Comparison of ENCODE assay signal across 8 cellular contexts in the genomic region with DNA sequence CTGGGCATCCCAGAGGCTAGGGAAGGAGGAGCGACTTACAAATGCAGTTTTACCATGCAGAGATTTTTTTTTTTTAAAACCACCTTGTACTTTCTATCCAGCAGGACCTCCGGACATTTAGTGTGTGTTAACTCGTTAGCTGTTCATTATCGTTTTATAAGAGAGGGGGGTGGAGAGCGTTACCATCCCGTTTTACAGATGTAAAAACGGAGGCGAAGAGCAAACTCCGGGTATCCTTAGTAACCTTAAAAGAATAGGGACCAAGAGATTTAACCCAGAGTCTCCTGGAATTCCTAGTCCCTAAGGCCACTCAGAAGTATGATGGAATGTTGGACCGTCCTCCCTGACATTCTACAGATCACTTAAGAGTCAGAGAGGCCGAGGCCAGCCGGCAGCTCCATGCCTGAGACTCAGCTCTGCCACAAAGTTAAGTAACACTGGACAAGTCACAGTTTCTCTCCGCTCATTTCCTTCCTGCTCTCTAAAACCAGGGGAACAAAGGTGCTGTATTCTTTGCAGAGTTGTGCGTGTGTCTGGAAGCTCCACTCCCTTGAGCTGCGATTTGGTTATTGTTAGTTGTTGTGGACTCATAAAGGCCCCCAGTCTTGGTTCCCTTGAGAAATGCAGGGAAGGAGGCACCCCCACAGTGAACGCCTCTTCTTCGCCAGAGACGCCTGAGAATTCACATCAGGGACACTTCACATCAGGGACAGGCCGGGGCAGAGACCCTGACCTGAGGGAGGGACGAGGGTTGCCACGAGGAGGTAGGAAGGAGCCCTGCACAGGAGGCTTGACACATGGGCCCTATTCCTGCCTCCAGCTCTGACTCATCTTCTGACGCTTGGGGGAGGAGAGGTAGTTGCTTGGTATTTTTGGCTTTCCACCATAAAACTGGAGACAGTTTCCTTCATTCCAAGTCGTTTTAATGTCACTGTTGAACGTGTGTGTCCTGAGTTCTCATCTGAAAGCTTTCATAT. TPM values are rescaled to one million over a fixed set of nuclear protein-coding genes. Genes with fewer than 3 reads are reported as not detected.
A peak's percentile ranks its signal among the peaks of the same experiment; 100 is the strongest.
DNase-seq lines count a peak whose midpoint lies in the region; ATAC-seq, FAIRE-seq and TF ChIP-seq lines count a peak whose summit lies in the region.

No MANE protein-coding gene starts in this region.

- peak overlapping the region; percentile 79 for H3K9ac ChIP-seq in HepG2 (ENCODE audit: insufficient read depth, low read depth, low read length)

- H3K27ac ChIP-seq in coronary artery (peak overlapping the region; percentile 80 to 96), HepG2 (ENCODE audit: extremely low read length, insufficient read depth, low read length) (peak overlapping the region; percentile 67)

- H3K27me3 Mint-ChIP-seq in stimulated activated naive CD8-positive, alpha-beta T cell treated with anti-CD3 and anti-CD28 coated beads, Interleukin-15, amount 100 ng/mL, for 72 hours = no peaks in the 10 kb centered on the region

- WGBS in HepG2 (ENCODE audit: low lambda C conversion rate) = 4% methylated on average over 22 of the region's 24 CpGs

- H3K27me3 ChIP-seq in HAP-1 (ENCODE audit: low read depth) (no peaks in the 10 kb centered on the region), HepG2 (ENCODE audit: control insufficient read depth in 1 of 2, insufficient read depth in 2 of 2, low read length in 2 of 2) (no peaks in the 10 kb centered on the region; a peak in 1 of 5 replicates)

- no peaks in the 10 kb centered on the region for H3K9me3 Mint-ChIP-seq in stimulated activated naive CD8-positive, alpha-beta T cell treated with anti-CD3 and anti-CD28 coated beads, Interleukin-15, amount 100 ng/mL, for 72 hours

- peak overlapping the region; percentile 56 for H3K4me3 ChIP-seq in HAP-1
- peak overlapping the region; percentile 97 for H3K4me3 ChIP-seq in coronary artery
- H3K4me3 ChIP-seq in HepG2 (replicated peaks in 1 of 3; ENCODE audit: insufficient read depth in 1 of 3, low read depth in 2 of 3, low read length in 3 of 3) = peak overlapping the region; percentile 91 to 99 (median 92)

- FAIRE-seq in HepG2 (lab: Jason Lieb, UNC) = no peak

- peak overlapping the region; percentile 61 to 79 for H3K27ac Mint-ChIP-seq in stimulated activated naive CD8-positive, alpha-beta T cell treated with anti-CD3 and anti-CD28 coated beads, Interleukin-15, amount 100 ng/mL, for 72 hours

- H3K9me3 ChIP-seq in HAP-1 = no peaks in the 10 kb centered on the region
- no peaks in the 10 kb centered on the region for H3K9me3 ChIP-seq in HepG2 (ENCODE audit: low read length)

- POLR2A ChIA-PET in HepG2 (lab: Yijun Ruan, JAX) = interaction anchor here (0.6 to 2.5 kb wide), 4 partner anchors 11 to 121 kb away, joined by 3 to 21 read pairs (median 5); partner anchors contain the start of genes ACACA and TADA2A

- H4K20me1 ChIP-seq in HepG2 (ENCODE audit: insufficient read depth, low read length) = peaks cover 22% of the 10 kb centered on the region; the same call in 1 of the 2 replicates

- H3K36me3 ChIP-seq in HAP-1 (replicated peaks) (no peaks in the 10 kb centered on the region), HepG2 (replicated peaks in 1 of 2; ENCODE audit: control insufficient read depth in 1 of 2, insufficient read depth in 2 of 2, low read length in 2 of 2) (no peaks in the 10 kb centered on the region)

- no peak for TF ChIP-seq EP300 in HepG2 (IDR thresholded peaks at IDR 0.05; ENCODE audit: low read depth in 2 of 2, low read length in 2 of 2)
- TF ChIP-seq EP300 in HepG2 (CRISPR knock-in tag; IDR thresholded peaks at IDR 0.05; ENCODE audit: borderline replicate concordance) = no peak

- CTCF ChIA-PET in HepG2 (lab: Yijun Ruan, JAX; ENCODE audit: low intra/inter-chr PET ratio, low total read pairs) = no interaction called here

- H2AFZ ChIP-seq in HepG2 (ENCODE audit: low read length) = no peak overlapping the region

- H3K4me3 Mint-ChIP-seq in stimulated activated naive CD8-positive, alpha-beta T cell treated with anti-CD3 and anti-CD28 coated beads, Interleukin-15, amount 100 ng/mL, for 72 hours = peak overlapping the region; percentile 91 to 93

- TF ChIP-seq CTCF in coronary artery (IDR thresholded peaks at IDR 0.05) (no peak), HepG2 (CRISPR knock-in tag; IDR thresholded peaks at IDR 0.05) (0 out of 2 replicates have a peak, but pooled peaks have one; percentile 2)

- H3K4me1 ChIP-seq in HAP-1 (peaks cover 46% of the 10 kb centered on the region), HepG2 (ENCODE audit: insufficient read depth, low read length) (peaks cover 66% of the 10 kb centered on the region)

- intact Hi-C loops in HepG2 (cut with micrococcal nuclease; ENCODE audit: unreplicated experiment) = no loop called here

- peak in 1 of 2 experiments; percentile 48; a peak in 1 of 4 replicates for TF ChIP-seq POLR2A in HepG2 (IDR thresholded peaks at IDR 0.05; ENCODE audit: insufficient read depth in 1 of 2, low read depth in 2 of 2, low read length in 2 of 2)

- peaks cover 41% of the 10 kb centered on the region for H3K4me1 Mint-ChIP-seq in stimulated activated naive CD8-positive, alpha-beta T cell treated with anti-CD3 and anti-CD28 coated beads, Interleukin-15, amount 100 ng/mL, for 72 hours

- in situ Hi-C loops in HAP-1 (cut with MboI; ENCODE audit: low sequenced_read_pairs) = no loop called here
- in situ Hi-C loops in HepG2 (cut with HindIII; ENCODE audit: extremely low pct_ligation_motif_present, low pct_unique_long_range_greater_than_20kb) = no loop called here

- TF ChIP-seq RAD21 in HepG2 (CRISPR knock-in tag; IDR thresholded peaks at IDR 0.05) = no peak

- ATAC-seq in HepG2 (peak; percentile 26), GM18511 (IDR thresholded peaks at IDR 0.05; ENCODE audit: unreplicated experiment) (no peak), HG03457 (IDR thresholded peaks at IDR 0.05; ENCODE audit: unreplicated experiment) (no peak)
- no peak for ATAC-seq in stimulated activated naive CD8-positive, alpha-beta T cell treated with anti-CD3 and anti-CD28 coated beads, Interleukin-15, amount 100 ng/mL, for 72 hours

- H3K79me2 ChIP-seq in HepG2 (ENCODE audit: insufficient read depth, low read length) = peaks cover 54% of the 10 kb centered on the region

- peak overlapping the region; percentile 90 for H3K4me2 ChIP-seq in HepG2 (ENCODE audit: low read depth, low read length)

- TSS peak; percentile 62 for BruUV-seq in HepG2 (replicated peaks; lab: Mats Ljungman, UMichigan)

- DNase-seq in AML-193 (lab: John Stamatoyannopoulos, UW) = peak; percentile 62 to 66
- DNase-seq in HAP-1 (ENCODE audit: low spot score in 2 of 2) = peak; percentile 77 to 79
- DNase-seq in SKM-1 treated with dmso at 0.1 percent for 144 hours (lab: John Stamatoyannopoulos, UW; ENCODE audit: unreplicated experiment) = peak; percentile 37
- DNase-seq in coronary artery (ENCODE audit: low spot score) = peak; percentile 85
- peak; percentile 64 for DNase-seq in HepG2 (ENCODE audit: low spot score)
- DNase-seq in stimulated activated naive CD8-positive, alpha-beta T cell treated with anti-CD3 and anti-CD28 coated beads, Interleukin-15, amount 100 ng/mL, for 72 hours = peak in 1 of 2 donors; percentile 14

TF ChIP-seq in HepG2, 621 proteins besides CTCF, POLR2A, EP300 and RAD21 (continues in another document):
- peak; percentile 41; the same call in 1 of the 2 replicates for TF ChIP-seq SNAI1 (CRISPR knock-in tag; IDR thresholded peaks at IDR 0.05; ENCODE audit: borderline replicate concordance)
- TF ChIP-seq ELF4 (CRISPR knock-in tag; IDR thresholded peaks at IDR 0.05; ENCODE audit: borderline replicate concordance) = 0 out of 2 replicates have a peak, but pooled peaks have one; percentile 31
- TF ChIP-seq, protein P1, sequence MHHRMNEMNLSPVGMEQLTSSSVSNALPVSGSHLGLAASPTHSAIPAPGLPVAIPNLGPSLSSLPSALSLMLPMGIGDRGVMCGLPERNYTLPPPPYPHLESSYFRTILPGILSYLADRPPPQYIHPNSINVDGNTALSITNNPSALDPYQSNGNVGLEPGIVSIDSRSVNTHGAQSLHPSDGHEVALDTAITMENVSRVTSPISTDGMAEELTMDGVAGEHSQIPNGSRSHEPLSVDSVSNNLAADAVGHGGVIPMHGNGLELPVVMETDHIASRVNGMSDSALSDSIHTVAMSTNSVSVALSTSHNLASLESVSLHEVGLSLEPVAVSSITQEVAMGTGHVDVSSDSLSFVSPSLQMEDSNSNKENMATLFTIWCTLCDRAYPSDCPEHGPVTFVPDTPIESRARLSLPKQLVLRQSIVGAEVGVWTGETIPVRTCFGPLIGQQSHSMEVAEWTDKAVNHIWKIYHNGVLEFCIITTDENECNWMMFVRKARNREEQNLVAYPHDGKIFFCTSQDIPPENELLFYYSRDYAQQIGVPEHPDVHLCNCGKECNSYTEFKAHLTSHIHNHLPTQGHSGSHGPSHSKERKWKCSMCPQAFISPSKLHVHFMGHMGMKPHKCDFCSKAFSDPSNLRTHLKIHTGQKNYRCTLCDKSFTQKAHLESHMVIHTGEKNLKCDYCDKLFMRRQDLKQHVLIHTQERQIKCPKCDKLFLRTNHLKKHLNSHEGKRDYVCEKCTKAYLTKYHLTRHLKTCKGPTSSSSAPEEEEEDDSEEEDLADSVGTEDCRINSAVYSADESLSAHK (CRISPR knock-in tag; IDR thresholded peaks at IDR 0.05; ENCODE audit: borderline replicate concordance) = no peak
- TF ChIP-seq NAIF1 (CRISPR knock-in tag; IDR thresholded peaks at IDR 0.05; ENCODE audit: borderline replicate concordance) = no peak

RNA-seq across cellular contexts. Expression of gene DUSP14, which starts 1.2 kb away (rescaled TPM):
- 33.5 and 44.1 TPM in 2 replicates for total RNA-seq in HepG2 (2016; rRNA removed; fragmentation: Illumina TruSeq; extraction: Trizol)
- 18.8 and 21.5 TPM in 2 replicates for total RNA-seq in HepG2 (2016; cell fraction: cytosol; rRNA removed; fragmentation: Illumina TruSeq; extraction: Trizol; ENCODE audit: low read depth)
- total RNA-seq in HepG2 (2016; cell fraction: insoluble cytoplasmic fraction; rRNA removed; fragmentation: Illumina TruSeq; extraction: Trizol) = 32.1 and 44.0 TPM in 2 replicates
- 32.9 and 33.1 TPM in 2 replicates for total RNA-seq in HepG2 (2016; cell fraction: membrane; rRNA removed; fragmentation: Illumina TruSeq; extraction: Trizol)
- total RNA-seq in HepG2 (2016; cell fraction: nucleus; rRNA removed; fragmentation: Illumina TruSeq; extraction: Trizol) = 11.9 and 15.3 TPM in 2 replicates
- polyA plus RNA-seq in HepG2 (2011; rRNA removed) = 38.6 and 39.8 TPM in 2 replicates
- polyA plus RNA-seq in HepG2 (2011; cell fraction: cytosol; rRNA removed) = 39.9 and 43.8 TPM in 2 replicates
- polyA plus RNA-seq in HepG2 (2011; cell fraction: nucleus; rRNA removed) = 17.1 and 18.3 TPM in 2 replicates
- 17.8 and 27.2 TPM in 2 replicates for polyA plus RNA-seq in HepG2 (2012)
- 17.9 and 19.4 TPM in 2 replicates for polyA plus RNA-seq in HepG2 (2016; cell fraction: cytosol; fragmentation: Illumina TruSeq; extraction: Trizol; ENCODE audit: low read depth)
- polyA plus RNA-seq in HepG2 (2016; cell fraction: insoluble cytoplasmic fraction; fragmentation: Illumina TruSeq; extraction: Trizol; ENCODE audit: low read depth) = 53.9 and 55.7 TPM in 2 replicates
- 27.9 and 28.1 TPM in 2 replicates for polyA plus RNA-seq in HepG2 (2016; cell fraction: membrane; fragmentation: Illumina TruSeq; extraction: Trizol; ENCODE audit: low read depth)
- polyA plus RNA-seq in HepG2 (2016; cell fraction: nucleus; fragmentation: Illumina TruSeq; extraction: Trizol; ENCODE audit: insufficient read depth, low read depth) = 25.9 and 26.2 TPM in 2 replicates
- polyA minus RNA-seq in HepG2 (2011; rRNA and poly(A)+ RNA removed; ENCODE audit: low replicate concordance) = 55.5 and 55.9 TPM in 2 replicates
- polyA minus RNA-seq in HepG2 (2011; cell fraction: cytosol; rRNA and poly(A)+ RNA removed) = 13.8 and 14.9 TPM in 2 replicates
- polyA minus RNA-seq in HepG2 (2011; cell fraction: nucleus; rRNA and poly(A)+ RNA removed) = 8.9 and 10.8 TPM in 2 replicates
